ENCODE assay signal across 1 cellular context in the genomic region with DNA sequence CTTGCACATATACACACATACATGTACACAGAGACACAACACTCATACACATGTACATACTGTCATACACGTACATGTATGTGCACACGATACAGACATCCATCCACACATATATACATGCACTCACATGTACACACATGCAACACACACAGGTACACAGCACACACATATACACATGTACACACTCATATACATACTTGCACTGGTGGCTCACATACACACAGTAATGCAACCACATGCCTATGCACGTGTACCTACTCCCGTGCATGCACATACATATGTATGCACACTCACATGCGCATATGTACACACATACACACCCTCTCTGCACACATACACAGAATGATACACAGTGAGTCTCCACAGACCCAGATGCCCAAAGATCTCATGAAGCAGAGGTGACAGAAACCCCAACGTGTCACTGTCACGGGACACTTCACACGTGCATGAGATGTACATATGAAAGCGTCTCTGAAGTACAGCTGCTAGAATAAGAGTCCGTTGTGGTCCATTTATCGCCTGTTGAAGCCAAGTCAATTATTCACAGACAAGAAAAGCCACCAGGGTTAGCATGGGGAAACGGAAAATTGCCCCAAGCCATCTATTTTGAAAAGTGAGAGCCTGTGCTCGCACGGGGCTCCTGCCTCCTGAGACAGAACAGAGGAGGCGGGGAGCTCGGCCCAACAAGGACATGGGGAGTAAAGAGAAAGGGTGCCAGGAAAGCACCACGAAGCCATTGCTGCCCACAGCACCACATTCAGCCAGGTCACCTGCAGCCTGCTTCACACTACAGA.
TF ChIP-seq lines count a peak whose summit lies in the region.

No MANE protein-coding gene starts in this region.

TF ChIP-seq in GM23338, 12 proteins besides CTCF, POLR2A, EP300 and RAD21 (continued from another document):
- TF ChIP-seq, protein P1, sequence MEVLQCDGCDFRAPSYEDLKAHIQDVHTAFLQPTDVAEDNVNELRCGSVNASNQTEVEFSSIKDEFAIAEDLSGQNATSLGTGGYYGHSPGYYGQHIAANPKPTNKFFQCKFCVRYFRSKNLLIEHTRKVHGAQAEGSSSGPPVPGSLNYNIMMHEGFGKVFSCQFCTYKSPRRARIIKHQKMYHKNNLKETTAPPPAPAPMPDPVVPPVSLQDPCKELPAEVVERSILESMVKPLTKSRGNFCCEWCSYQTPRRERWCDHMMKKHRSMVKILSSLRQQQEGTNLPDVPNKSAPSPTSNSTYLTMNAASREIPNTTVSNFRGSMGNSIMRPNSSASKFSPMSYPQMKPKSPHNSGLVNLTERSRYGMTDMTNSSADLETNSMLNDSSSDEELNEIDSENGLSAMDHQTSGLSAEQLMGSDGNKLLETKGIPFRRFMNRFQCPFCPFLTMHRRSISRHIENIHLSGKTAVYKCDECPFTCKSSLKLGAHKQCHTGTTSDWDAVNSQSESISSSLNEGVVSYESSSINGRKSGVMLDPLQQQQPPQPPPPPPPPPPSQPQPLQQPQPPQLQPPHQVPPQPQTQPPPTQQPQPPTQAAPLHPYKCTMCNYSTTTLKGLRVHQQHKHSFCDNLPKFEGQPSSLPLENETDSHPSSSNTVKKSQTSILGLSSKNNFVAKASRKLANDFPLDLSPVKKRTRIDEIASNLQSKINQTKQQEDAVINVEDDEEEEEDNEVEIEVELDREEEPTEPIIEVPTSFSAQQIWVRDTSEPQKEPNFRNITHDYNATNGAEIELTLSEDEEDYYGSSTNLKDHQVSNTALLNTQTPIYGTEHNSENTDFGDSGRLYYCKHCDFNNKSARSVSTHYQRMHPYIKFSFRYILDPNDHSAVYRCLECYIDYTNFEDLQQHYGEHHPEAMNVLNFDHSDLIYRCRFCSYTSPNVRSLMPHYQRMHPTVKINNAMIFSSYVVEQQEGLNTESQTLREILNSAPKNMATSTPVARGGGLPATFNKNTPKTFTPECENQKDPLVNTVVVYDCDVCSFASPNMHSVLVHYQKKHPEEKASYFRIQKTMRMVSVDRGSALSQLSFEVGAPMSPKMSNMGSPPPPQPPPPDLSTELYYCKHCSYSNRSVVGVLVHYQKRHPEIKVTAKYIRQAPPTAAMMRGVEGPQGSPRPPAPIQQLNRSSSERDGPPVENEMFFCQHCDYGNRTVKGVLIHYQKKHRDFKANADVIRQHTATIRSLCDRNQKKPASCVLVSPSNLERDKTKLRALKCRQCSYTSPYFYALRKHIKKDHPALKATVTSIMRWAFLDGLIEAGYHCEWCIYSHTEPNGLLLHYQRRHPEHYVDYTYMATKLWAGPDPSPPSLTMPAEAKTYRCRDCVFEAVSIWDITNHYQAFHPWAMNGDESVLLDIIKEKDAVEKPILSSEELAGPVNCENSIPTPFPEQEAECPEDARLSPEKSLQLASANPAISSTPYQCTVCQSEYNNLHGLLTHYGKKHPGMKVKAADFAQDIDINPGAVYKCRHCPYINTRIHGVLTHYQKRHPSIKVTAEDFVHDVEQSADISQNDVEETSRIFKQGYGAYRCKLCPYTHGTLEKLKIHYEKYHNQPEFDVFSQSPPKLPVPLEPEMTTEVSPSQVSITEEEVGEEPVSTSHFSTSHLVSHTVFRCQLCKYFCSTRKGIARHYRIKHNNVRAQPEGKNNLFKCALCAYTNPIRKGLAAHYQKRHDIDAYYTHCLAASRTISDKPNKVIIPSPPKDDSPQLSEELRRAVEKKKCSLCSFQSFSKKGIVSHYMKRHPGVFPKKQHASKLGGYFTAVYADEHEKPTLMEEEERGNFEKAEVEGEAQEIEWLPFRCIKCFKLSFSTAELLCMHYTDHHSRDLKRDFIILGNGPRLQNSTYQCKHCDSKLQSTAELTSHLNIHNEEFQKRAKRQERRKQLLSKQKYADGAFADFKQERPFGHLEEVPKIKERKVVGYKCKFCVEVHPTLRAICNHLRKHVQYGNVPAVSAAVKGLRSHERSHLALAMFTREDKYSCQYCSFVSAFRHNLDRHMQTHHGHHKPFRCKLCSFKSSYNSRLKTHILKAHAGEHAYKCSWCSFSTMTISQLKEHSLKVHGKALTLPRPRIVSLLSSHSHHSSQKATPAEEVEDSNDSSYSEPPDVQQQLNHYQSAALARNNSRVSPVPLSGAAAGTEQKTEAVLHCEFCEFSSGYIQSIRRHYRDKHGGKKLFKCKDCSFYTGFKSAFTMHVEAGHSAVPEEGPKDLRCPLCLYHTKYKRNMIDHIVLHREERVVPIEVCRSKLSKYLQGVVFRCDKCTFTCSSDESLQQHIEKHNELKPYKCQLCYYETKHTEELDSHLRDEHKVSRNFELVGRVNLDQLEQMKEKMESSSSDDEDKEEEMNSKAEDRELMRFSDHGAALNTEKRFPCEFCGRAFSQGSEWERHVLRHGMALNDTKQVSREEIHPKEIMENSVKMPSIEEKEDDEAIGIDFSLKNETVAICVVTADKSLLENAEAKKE (CRISPR knock-in tag; IDR thresholded peaks at IDR 0.05) = no peak
- TF ChIP-seq, protein P2, sequence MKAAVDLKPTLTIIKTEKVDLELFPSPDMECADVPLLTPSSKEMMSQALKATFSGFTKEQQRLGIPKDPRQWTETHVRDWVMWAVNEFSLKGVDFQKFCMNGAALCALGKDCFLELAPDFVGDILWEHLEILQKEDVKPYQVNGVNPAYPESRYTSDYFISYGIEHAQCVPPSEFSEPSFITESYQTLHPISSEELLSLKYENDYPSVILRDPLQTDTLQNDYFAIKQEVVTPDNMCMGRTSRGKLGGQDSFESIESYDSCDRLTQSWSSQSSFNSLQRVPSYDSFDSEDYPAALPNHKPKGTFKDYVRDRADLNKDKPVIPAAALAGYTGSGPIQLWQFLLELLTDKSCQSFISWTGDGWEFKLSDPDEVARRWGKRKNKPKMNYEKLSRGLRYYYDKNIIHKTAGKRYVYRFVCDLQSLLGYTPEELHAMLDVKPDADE (IDR thresholded peaks at IDR 0.05) = no peak
- TF ChIP-seq EZH2 (IDR thresholded peaks at IDR 0.05; ENCODE audit: low read depth, unreplicated experiment) = no peak
- TF ChIP-seq, protein P3, sequence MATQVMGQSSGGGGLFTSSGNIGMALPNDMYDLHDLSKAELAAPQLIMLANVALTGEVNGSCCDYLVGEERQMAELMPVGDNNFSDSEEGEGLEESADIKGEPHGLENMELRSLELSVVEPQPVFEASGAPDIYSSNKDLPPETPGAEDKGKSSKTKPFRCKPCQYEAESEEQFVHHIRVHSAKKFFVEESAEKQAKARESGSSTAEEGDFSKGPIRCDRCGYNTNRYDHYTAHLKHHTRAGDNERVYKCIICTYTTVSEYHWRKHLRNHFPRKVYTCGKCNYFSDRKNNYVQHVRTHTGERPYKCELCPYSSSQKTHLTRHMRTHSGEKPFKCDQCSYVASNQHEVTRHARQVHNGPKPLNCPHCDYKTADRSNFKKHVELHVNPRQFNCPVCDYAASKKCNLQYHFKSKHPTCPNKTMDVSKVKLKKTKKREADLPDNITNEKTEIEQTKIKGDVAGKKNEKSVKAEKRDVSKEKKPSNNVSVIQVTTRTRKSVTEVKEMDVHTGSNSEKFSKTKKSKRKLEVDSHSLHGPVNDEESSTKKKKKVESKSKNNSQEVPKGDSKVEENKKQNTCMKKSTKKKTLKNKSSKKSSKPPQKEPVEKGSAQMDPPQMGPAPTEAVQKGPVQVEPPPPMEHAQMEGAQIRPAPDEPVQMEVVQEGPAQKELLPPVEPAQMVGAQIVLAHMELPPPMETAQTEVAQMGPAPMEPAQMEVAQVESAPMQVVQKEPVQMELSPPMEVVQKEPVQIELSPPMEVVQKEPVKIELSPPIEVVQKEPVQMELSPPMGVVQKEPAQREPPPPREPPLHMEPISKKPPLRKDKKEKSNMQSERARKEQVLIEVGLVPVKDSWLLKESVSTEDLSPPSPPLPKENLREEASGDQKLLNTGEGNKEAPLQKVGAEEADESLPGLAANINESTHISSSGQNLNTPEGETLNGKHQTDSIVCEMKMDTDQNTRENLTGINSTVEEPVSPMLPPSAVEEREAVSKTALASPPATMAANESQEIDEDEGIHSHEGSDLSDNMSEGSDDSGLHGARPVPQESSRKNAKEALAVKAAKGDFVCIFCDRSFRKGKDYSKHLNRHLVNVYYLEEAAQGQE (IDR thresholded peaks at IDR 0.05; ENCODE audit: unreplicated experiment) = no peak
- no peak for TF ChIP-seq POLR2AphosphoS5 (IDR thresholded peaks at IDR 0.05; ENCODE audit: low read depth)
- TF ChIP-seq CREB1 (CRISPR knock-in tag; IDR thresholded peaks at IDR 0.05; ENCODE audit: low read depth) = no peak
- TF ChIP-seq NANOG (IDR thresholded peaks at IDR 0.05; ENCODE audit: borderline replicate concordance) = no peak
- TF ChIP-seq EZH2phosphoT487 (IDR thresholded peaks at IDR 0.05; ENCODE audit: unreplicated experiment) = no peak
- no peak for TF ChIP-seq JUNB (IDR thresholded peaks at IDR 0.05; ENCODE audit: unreplicated experiment)
- no peak for TF ChIP-seq ZNF331 (CRISPR knock-in tag; IDR thresholded peaks at IDR 0.05; ENCODE audit: low read depth)
